39 cellular contexts compared by ENCODE assay signal in the genomic region with DNA sequence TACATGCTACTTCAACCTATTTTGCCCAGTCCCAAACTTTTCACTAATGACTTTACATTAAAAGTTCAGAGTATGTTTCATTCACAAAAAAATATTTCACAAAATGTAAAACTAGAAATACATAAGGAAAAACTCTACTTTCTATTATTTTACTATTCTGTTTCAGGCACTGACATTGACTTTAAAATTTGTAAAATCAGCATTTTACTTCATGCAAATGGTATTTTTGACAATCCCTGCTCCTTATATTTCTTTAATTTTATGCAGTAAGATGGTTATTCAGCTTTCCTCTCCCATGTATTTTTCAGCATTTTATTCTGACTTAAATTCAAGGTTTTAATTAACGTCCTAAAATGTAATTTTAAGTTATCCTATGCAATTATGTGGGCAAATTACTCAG.
"Had no signal": no experiment of that assay in that cellular context is flagged by ENCODE, and none has a peak within 500 bp of the region (broad histone marks: within the 10 kb centered on the region; RNA-seq: fewer than 3 reads in every experiment).

No MANE protein-coding gene starts in this region.

- DNase-seq: activated B cell treated with CpG ODN at 0.5 μM for 24 hours; activated CD4-positive, alpha-beta memory T cell treated with anti-CD3 and anti-CD28 coated beads for 36 hours; activated CD4-positive, alpha-beta T cell treated with anti-CD3 and anti-CD28 coated beads for 4 hours; activated CD4-positive, alpha-beta T cell treated with anti-CD3 and anti-CD28 coated beads, Interleukin-2, amount 10 ng/mL, durations not matched to agents 24 days and 14 days; activated CD4-positive, alpha-beta T cell treated with anti-CD3 and anti-CD28 coated beads, Interleukin-2, amount 50 U/mL, for 1 hour; activated CD4-positive, alpha-beta T cell treated with anti-CD3 and anti-CD28 coated beads, Interleukin-2, amount 50 U/mL, for 4 hours; activated CD4-positive, CD25-positive, alpha-beta regulatory T cell treated with anti-CD3 and anti-CD28 coated beads, Interleukin-2, amount 50 U/mL, for 72 hours; activated CD8-positive, alpha-beta memory T cell treated with anti-CD3 and anti-CD28 coated beads, Interleukin-2, amount 50 U/mL, for 4 hours; activated CD8-positive, alpha-beta T cell treated with anti-CD3 and anti-CD28 coated beads for 36 hours; activated effector memory CD4-positive, alpha-beta T cell treated with Interleukin-2 at 50 U/mL for 16 hours; activated gamma-delta T cell; activated naive CD4-positive, alpha-beta T cell treated with anti-CD3 and anti-CD28 coated beads, Interleukin-2, amount 10 ng/mL, durations not matched to agents 7 days and 5 days; activated naive CD4-positive, alpha-beta T cell treated with Interleukin-2 at 50 U/mL for 16 hours; activated naive CD8-positive, alpha-beta T cell treated with anti-CD3 and anti-CD28 coated beads, Interleukin-2, amount 10 ng/mL, durations not matched to agents 7 days and 5 days; activated naive CD8-positive, alpha-beta T cell treated with anti-CD3 and anti-CD28 coated beads, Interleukin-2, amount 50 U/mL, for 24 hours; activated T-cell treated with anti-CD3 and anti-CD28 coated beads for 4 hours; activated T-cell treated with anti-CD3 and anti-CD28 coated beads, Interleukin-2, amount 50 U/mL, for 1 hour; activated T-cell treated with anti-CD3 and anti-CD28 coated beads, Interleukin-2, amount 50 U/mL, for 4 hours; activated T-cell treated with anti-CD3 and anti-CD28 coated beads, Interleukin-2, amount 50 U/mL, for 72 hours; amygdala; anterior cingulate cortex; caudate nucleus; cerebellar nuclear complex; T-helper 1 cell; T-helper 2 cell; T-helper 9 cell had no signal

- H3K27ac Mint-ChIP-seq: activated B cell treated with CpG ODN at 0.5 μM for 24 hours; activated CD4-positive, alpha-beta memory T cell treated with anti-CD3 and anti-CD28 coated beads for 36 hours; activated CD4-positive, alpha-beta T cell treated with anti-CD3 and anti-CD28 coated beads, Interleukin-2, amount 10 ng/mL, durations not matched to agents 24 days and 14 days; activated CD8-positive, alpha-beta T cell treated with anti-CD3 and anti-CD28 coated beads for 36 hours; activated naive CD4-positive, alpha-beta T cell treated with anti-CD3 and anti-CD28 coated beads, Interleukin-2, amount 10 ng/mL, durations not matched to agents 7 days and 5 days; activated naive CD4-positive, alpha-beta T cell treated with anti-CD3 and anti-CD28 coated beads, Interleukin-2, amount 50 U/mL, for 24 hours; activated naive CD8-positive, alpha-beta T cell; activated naive CD8-positive, alpha-beta T cell treated with anti-CD3 and anti-CD28 coated beads, Interleukin-2, amount 10 ng/mL, durations not matched to agents 7 days and 5 days; activated naive CD8-positive, alpha-beta T cell treated with anti-CD3 and anti-CD28 coated beads, Interleukin-2, amount 50 U/mL, for 24 hours; activated T-cell treated with anti-CD3 and anti-CD28 coated beads, Interleukin-2, amount 50 U/mL, for 72 hours; activated T-helper 1 cell treated with anti-CD3 and anti-CD28 coated beads, Interleukin-12 subunit alpha, Interleukin-12 subunit beta, Interleukin-2, Interleukin-4 antibody, amounts not matched to agents 30 ng/mL and 10 ng/mL and 1 ng/mL, durations not matched to agents 14 hours and 24 hours and 36 hours; activated T-helper 17 cell treated with anti-CD3 and anti-CD28 coated beads, Interleukin-2, amount 50 U/mL, for 72 hours; brain; T-helper 1 cell treated with Interleukin-12 subunit alpha and Interleukin-12 subunit beta and Interleukin-4 antibody, amounts not matched to agents 30 μg/mL and 1 μg/mL, for 36 hours; T-helper 2 cell treated with Interferon-gamma antibody and Interleukin-4, amounts not matched to agents 5 μg/mL and 100 μg/mL, for 36 hours had no signal

- H3K27me3 Mint-ChIP-seq: brain had no signal

- H3K36me3 Mint-ChIP-seq: activated CD4-positive, alpha-beta memory T cell treated with anti-CD3 and anti-CD28 coated beads for 36 hours; activated naive CD4-positive, alpha-beta T cell treated with anti-CD3 and anti-CD28 coated beads, Interleukin-2, amount 10 ng/mL, durations not matched to agents 7 days and 5 days; activated naive CD4-positive, alpha-beta T cell treated with anti-CD3 and anti-CD28 coated beads, Interleukin-2, amount 50 U/mL, for 24 hours; activated naive CD8-positive, alpha-beta T cell; activated naive CD8-positive, alpha-beta T cell treated with anti-CD3 and anti-CD28 coated beads, Interleukin-2, amount 10 ng/mL, durations not matched to agents 7 days and 5 days; brain had no signal

- H3K9me3 ChIP-seq: ascending aorta had no signal

- H3K27ac ChIP-seq: ascending aorta, cardiac muscle cell, VCaP had no signal

- H3K9me3 Mint-ChIP-seq: activated CD4-positive, alpha-beta memory T cell treated with anti-CD3 and anti-CD28 coated beads for 36 hours; activated CD8-positive, alpha-beta T cell treated with anti-CD3 and anti-CD28 coated beads for 36 hours; activated naive CD4-positive, alpha-beta T cell treated with anti-CD3 and anti-CD28 coated beads, Interleukin-2, amount 10 ng/mL, durations not matched to agents 7 days and 5 days; activated naive CD8-positive, alpha-beta T cell treated with anti-CD3 and anti-CD28 coated beads, Interleukin-2, amount 10 ng/mL, durations not matched to agents 7 days and 5 days; activated naive CD8-positive, alpha-beta T cell treated with anti-CD3 and anti-CD28 coated beads, Interleukin-2, amount 50 U/mL, for 24 hours; activated T-cell treated with anti-CD3 and anti-CD28 coated beads, Interleukin-2, amount 50 U/mL, for 72 hours; activated T-helper 1 cell treated with anti-CD3 and anti-CD28 coated beads, Interleukin-12 subunit alpha, Interleukin-12 subunit beta, Interleukin-2, Interleukin-4 antibody, amounts not matched to agents 30 ng/mL and 10 ng/mL and 1 ng/mL, durations not matched to agents 14 hours and 24 hours and 36 hours; activated T-helper 17 cell treated with anti-CD3 and anti-CD28 coated beads, Interleukin-2, amount 50 U/mL, for 72 hours; central memory CD8-positive, alpha-beta T cell; T-helper 1 cell treated with Interleukin-12 subunit alpha and Interleukin-12 subunit beta and Interleukin-4 antibody, amounts not matched to agents 30 μg/mL and 1 μg/mL, for 36 hours; T-helper 2 cell treated with Interferon-gamma antibody and Interleukin-4, amounts not matched to agents 5 μg/mL and 100 μg/mL, for 36 hours had no signal

- H3K36me3 ChIP-seq: ascending aorta, cardiac muscle cell had no signal

- FAIRE-seq: bronchial epithelial cell, TTC549 had no signal

- H3K27me3 ChIP-seq: ascending aorta, cardiac muscle cell had no signal

- H3K4me1 ChIP-seq: ascending aorta had no signal

- H3K4me3 ChIP-seq: ascending aorta, cardiac muscle cell had no signal

- H3K4me1 Mint-ChIP-seq: activated B cell treated with CpG ODN at 0.5 μM for 24 hours; activated CD4-positive, alpha-beta T cell treated with anti-CD3 and anti-CD28 coated beads, Interleukin-2, amount 10 ng/mL, durations not matched to agents 24 days and 14 days; activated naive CD4-positive, alpha-beta T cell treated with anti-CD3 and anti-CD28 coated beads, Interleukin-2, amount 10 ng/mL, durations not matched to agents 7 days and 5 days; activated naive CD8-positive, alpha-beta T cell treated with anti-CD3 and anti-CD28 coated beads, Interleukin-2, amount 50 U/mL, for 24 hours; activated T-helper 17 cell treated with anti-CD3 and anti-CD28 coated beads, Interleukin-2, amount 50 U/mL, for 72 hours; central memory CD8-positive, alpha-beta T cell had no signal

- H3K4me3 Mint-ChIP-seq: activated B cell treated with CpG ODN at 0.5 μM for 24 hours; activated CD4-positive, alpha-beta memory T cell treated with anti-CD3 and anti-CD28 coated beads for 36 hours; activated CD4-positive, alpha-beta T cell treated with anti-CD3 and anti-CD28 coated beads, Interleukin-2, amount 10 ng/mL, durations not matched to agents 24 days and 14 days; activated CD8-positive, alpha-beta T cell treated with anti-CD3 and anti-CD28 coated beads for 36 hours; activated naive CD4-positive, alpha-beta T cell treated with anti-CD3 and anti-CD28 coated beads, Interleukin-2, amount 10 ng/mL, durations not matched to agents 7 days and 5 days; activated naive CD4-positive, alpha-beta T cell treated with anti-CD3 and anti-CD28 coated beads, Interleukin-2, amount 50 U/mL, for 24 hours; activated naive CD8-positive, alpha-beta T cell; activated naive CD8-positive, alpha-beta T cell treated with anti-CD3 and anti-CD28 coated beads, Interleukin-2, amount 10 ng/mL, durations not matched to agents 7 days and 5 days; activated naive CD8-positive, alpha-beta T cell treated with anti-CD3 and anti-CD28 coated beads, Interleukin-2, amount 50 U/mL, for 24 hours; activated T-cell treated with anti-CD3 and anti-CD28 coated beads, Interleukin-2, amount 50 U/mL, for 4 hours; activated T-cell treated with anti-CD3 and anti-CD28 coated beads, Interleukin-2, amount 50 U/mL, for 72 hours; activated T-helper 1 cell treated with anti-CD3 and anti-CD28 coated beads, Interleukin-12 subunit alpha, Interleukin-12 subunit beta, Interleukin-2, Interleukin-4 antibody, amounts not matched to agents 30 ng/mL and 10 ng/mL and 1 ng/mL, durations not matched to agents 14 hours and 24 hours and 36 hours; activated T-helper 17 cell treated with anti-CD3 and anti-CD28 coated beads, Interleukin-2, amount 50 U/mL, for 72 hours; brain; central memory CD8-positive, alpha-beta T cell; T-helper 1 cell treated with Interleukin-12 subunit alpha and Interleukin-12 subunit beta and Interleukin-4 antibody, amounts not matched to agents 30 μg/mL and 1 μg/mL, for 36 hours; T-helper 2 cell treated with Interferon-gamma antibody and Interleukin-4, amounts not matched to agents 5 μg/mL and 100 μg/mL, for 36 hours had no signal

- ATAC-seq: activated CD8-positive, alpha-beta T cell treated with anti-CD3 and anti-CD28 coated beads for 36 hours; activated naive CD8-positive, alpha-beta T cell treated with anti-CD3 and anti-CD28 coated beads, Interleukin-2, amount 50 U/mL, for 24 hours; activated T-cell treated with anti-CD3 and anti-CD28 coated beads, Interleukin-2, amount 50 U/mL, for 4 hours; activated T-cell treated with anti-CD3 and anti-CD28 coated beads, Interleukin-2, amount 50 U/mL, for 72 hours; activated T-helper 17 cell treated with anti-CD3 and anti-CD28 coated beads, Interleukin-2, amount 50 U/mL, for 72 hours had no signal
